1 cellular context compared by ENCODE assay signal in the genomic region with DNA sequence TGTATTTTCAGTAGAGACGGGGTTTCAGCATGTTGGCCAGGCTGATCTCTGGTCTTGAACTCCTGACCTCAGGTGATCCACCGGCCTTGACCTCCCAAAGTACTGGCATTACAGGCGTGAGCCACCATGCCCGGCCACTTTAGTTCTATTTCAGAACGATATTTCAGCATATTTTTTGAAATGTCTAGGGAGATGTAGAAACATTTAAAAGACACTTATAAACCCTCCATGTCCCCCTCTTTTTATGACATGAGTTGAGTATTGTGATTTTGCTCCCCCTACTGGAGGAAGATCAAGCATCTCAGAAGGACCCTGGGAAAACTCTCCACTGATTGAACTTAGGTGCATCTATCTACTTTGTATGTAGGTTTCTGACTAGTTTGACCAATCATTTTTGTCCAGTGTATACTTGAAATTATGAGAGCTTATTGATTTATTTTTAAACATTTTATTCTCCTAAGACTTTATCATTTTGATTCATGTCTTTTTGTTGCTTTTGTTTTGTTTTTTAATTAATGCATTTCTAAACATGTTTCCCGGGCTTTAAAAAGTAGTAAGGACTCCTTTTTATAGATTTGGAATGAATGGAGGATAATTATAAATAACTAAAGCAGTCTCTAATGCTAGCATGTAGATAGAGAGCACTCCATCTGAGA.
TF ChIP-seq lines count a peak whose summit lies in the region.

No MANE protein-coding gene starts in this region.

TF ChIP-seq in WTC11, 78 proteins besides CTCF, POLR2A, EP300 and RAD21 (continued from another document):
- no peak for TF ChIP-seq AFF4 (CRISPR knock-in tag; IDR thresholded peaks at IDR 0.05; ENCODE audit: borderline replicate concordance)
- no peak for TF ChIP-seq NR2C2 (CRISPR knock-in tag; IDR thresholded peaks at IDR 0.05)
- no peak for TF ChIP-seq USF1 (CRISPR knock-in tag; IDR thresholded peaks at IDR 0.05)
- no peak for TF ChIP-seq RELA (CRISPR knock-in tag; IDR thresholded peaks at IDR 0.05; ENCODE audit: borderline replicate concordance)
- no peak for TF ChIP-seq NR3C1 (CRISPR knock-in tag; conservative IDR thresholded peaks at IDR 0.05; ENCODE audit: low read depth)
- TF ChIP-seq FOXK1 (CRISPR knock-in tag; IDR thresholded peaks at IDR 0.05), result no peak
- TF ChIP-seq, protein P1, sequence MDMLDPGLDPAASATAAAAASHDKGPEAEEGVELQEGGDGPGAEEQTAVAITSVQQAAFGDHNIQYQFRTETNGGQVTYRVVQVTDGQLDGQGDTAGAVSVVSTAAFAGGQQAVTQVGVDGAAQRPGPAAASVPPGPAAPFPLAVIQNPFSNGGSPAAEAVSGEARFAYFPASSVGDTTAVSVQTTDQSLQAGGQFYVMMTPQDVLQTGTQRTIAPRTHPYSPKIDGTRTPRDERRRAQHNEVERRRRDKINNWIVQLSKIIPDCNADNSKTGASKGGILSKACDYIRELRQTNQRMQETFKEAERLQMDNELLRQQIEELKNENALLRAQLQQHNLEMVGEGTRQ (CRISPR knock-in tag; IDR thresholded peaks at IDR 0.05), result no peak
- TF ChIP-seq SMAD4 (CRISPR knock-in tag; IDR thresholded peaks at IDR 0.05), result no peak
- no peak for TF ChIP-seq ZNF671 (CRISPR knock-in tag; IDR thresholded peaks at IDR 0.05)
- TF ChIP-seq ELF4 (CRISPR knock-in tag; IDR thresholded peaks at IDR 0.05; ENCODE audit: low read depth), result no peak
TF ChIP-seq in WTC11: peak in this region for 0.
